In genomic region chr2:37864217-37864616, GRCh38 we compare ENCODE assay signal across 27 cellular contexts.
"Had no signal": no experiment of that assay in that cellular context is flagged by ENCODE, and none has a peak within 500 bp of the region (broad histone marks: within the 10 kb centered on the region; RNA-seq: fewer than 3 reads in every experiment).

No MANE protein-coding gene starts in this region.

- H3K4me1 Mint-ChIP-seq: memory B cell had no signal

- H3K9me3 Mint-ChIP-seq: dendritic cell treated with granulocyte-macrophage colony-stimulating factor and Interleukin-4, amounts not matched to agents 40 ng/mL and 50 ng/mL, for 4 days; natural killer cell treated with Interleukin-12 subunit alpha and Interleukin-12 subunit beta and Interleukin-15 and Interleukin-18, amount 100 ng/mL, for 72 hours; stimulated activated effector memory CD8-positive, alpha-beta T cell treated with anti-CD3 and anti-CD28 coated beads, Interleukin-12 subunit alpha, Interleukin-12 subunit beta, amount 100 ng/mL, for 72 hours had no signal

- ATAC-seq: gastrocnemius medialis; left lobe of liver; mucosa of descending colon; natural killer cell treated with Interleukin-12 subunit alpha and Interleukin-12 subunit beta and Interleukin-15 and Interleukin-18, amount 100 ng/mL, for 72 hours; right lobe of liver; stimulated activated effector memory CD8-positive, alpha-beta T cell treated with anti-CD3 and anti-CD28 coated beads, Interleukin-12 subunit alpha, Interleukin-12 subunit beta, amount 100 ng/mL, for 72 hours had no signal

- H3K4me3 Mint-ChIP-seq: dendritic cell treated with granulocyte-macrophage colony-stimulating factor and Interleukin-4, amounts not matched to agents 40 ng/mL and 50 ng/mL, for 4 days; endodermal cell; memory B cell; mesothelial cell of epicardium; natural killer cell treated with Interleukin-12 subunit alpha and Interleukin-12 subunit beta and Interleukin-15 and Interleukin-18, amount 100 ng/mL, for 72 hours; neural crest cell; stimulated activated effector memory CD8-positive, alpha-beta T cell treated with anti-CD3 and anti-CD28 coated beads, Interleukin-12 subunit alpha, Interleukin-12 subunit beta, amount 100 ng/mL, for 72 hours had no signal

- H3K4me1 ChIP-seq: colonic mucosa, gastrocnemius medialis, parathyroid adenoma, right lobe of liver, thyroid gland had no signal

- H3K9me3 ChIP-seq: colonic mucosa, gastrocnemius medialis, mucosa of descending colon, neutrophil, right lobe of liver, thyroid gland, vagina had no signal

- H3K27ac Mint-ChIP-seq: dendritic cell treated with granulocyte-macrophage colony-stimulating factor and Interleukin-4, amounts not matched to agents 40 ng/mL and 50 ng/mL, for 4 days; endodermal cell; memory B cell; mesothelial cell of epicardium; natural killer cell treated with Interleukin-12 subunit alpha and Interleukin-12 subunit beta and Interleukin-15 and Interleukin-18, amount 100 ng/mL, for 72 hours; progenitor cell of endocrine pancreas; stimulated activated effector memory CD8-positive, alpha-beta T cell treated with anti-CD3 and anti-CD28 coated beads, Interleukin-12 subunit alpha, Interleukin-12 subunit beta, amount 100 ng/mL, for 72 hours had no signal

- H3K27me3 ChIP-seq: colonic mucosa, gastrocnemius medialis, neutrophil, right lobe of liver, thyroid gland, vagina had no signal

- FAIRE-seq: keratinocyte had no signal

- H3K27ac ChIP-seq: colonic mucosa, gastrocnemius medialis, neutrophil, parathyroid adenoma, right lobe of liver, stomach, thyroid gland, vagina had no signal

- H3K4me3 ChIP-seq: colonic mucosa, gastrocnemius medialis, lung, mucosa of descending colon, right lobe of liver, stomach, thyroid gland, vagina had no signal

- H3K36me3 ChIP-seq: colonic mucosa, gastrocnemius medialis, neutrophil, right lobe of liver, stomach, thyroid gland, vagina had no signal

- H3K36me3 Mint-ChIP-seq: mesothelial cell of epicardium; stimulated activated effector memory CD8-positive, alpha-beta T cell treated with anti-CD3 and anti-CD28 coated beads, Interleukin-12 subunit alpha, Interleukin-12 subunit beta, amount 100 ng/mL, for 72 hours had no signal

- DNase-seq: colonic mucosa; effector CD8-positive, alpha-beta T cell; endodermal cell; gastrocnemius medialis; head of caudate nucleus; mucosa of descending colon; naive B cell; right lobe of liver; stimulated activated CD4-positive, alpha-beta T cell treated with anti-CD3 and anti-CD28 coated beads, Interleukin-2, amount 100 ng/mL, for 24 hours; stimulated activated CD4-positive, alpha-beta T cell treated with anti-CD3 and anti-CD28 coated beads, Interleukin-4, amount 100 ng/mL, for 24 hours; stimulated activated naive CD4-positive, alpha-beta T cell treated with Interleukin-2 at 50 U/mL for 16 hours; stomach; thyroid gland; trophoblast cell had no signal
